In genomic region chr12:6818246-6819006, GRCh38 we compare ENCODE assay signal across 1 cellular context.
TF ChIP-seq lines count a peak whose summit lies in the region.

No MANE protein-coding gene starts in this region.

TF ChIP-seq in HepG2, 621 proteins besides CTCF, POLR2A, EP300 and RAD21:
- TF ChIP-seq NFYB (CRISPR knock-in tag; IDR thresholded peaks at IDR 0.05), result peak; percentile 33; the same call in 1 of the 2 replicates
- TF ChIP-seq GMEB2 (CRISPR knock-in tag; IDR thresholded peaks at IDR 0.05; ENCODE audit: low read depth), result no peak
- no peak for TF ChIP-seq ATF4 (CRISPR knock-in tag; IDR thresholded peaks at IDR 0.05)
- no peak for TF ChIP-seq NFE2L1 (CRISPR knock-in tag; IDR thresholded peaks at IDR 0.05; ENCODE audit: borderline replicate concordance)
- no peak for TF ChIP-seq ZNF101 (CRISPR knock-in tag; IDR thresholded peaks at IDR 0.05; ENCODE audit: borderline replicate concordance, low read depth)
- TF ChIP-seq SP4 (CRISPR knock-in tag; IDR thresholded peaks at IDR 0.05), result no peak
- no peak for TF ChIP-seq REL (CRISPR knock-in tag; conservative IDR thresholded peaks at IDR 0.05)
- TF ChIP-seq ETV5 (CRISPR knock-in tag; IDR thresholded peaks at IDR 0.05; ENCODE audit: borderline replicate concordance), result no peak
- TF ChIP-seq AGO1 (IDR thresholded peaks at IDR 0.05; ENCODE audit: low read depth, low read length, poor library complexity, severe bottlenecking), result peak; percentile 73
- TF ChIP-seq RFXANK (CRISPR knock-in tag; IDR thresholded peaks at IDR 0.05), result no peak
- no peak for TF ChIP-seq THAP7 (CRISPR knock-in tag; IDR thresholded peaks at IDR 0.05)
- TF ChIP-seq NR0B2 (CRISPR knock-in tag; IDR thresholded peaks at IDR 0.05), result no peak
